ENCODE assay signal across 8 cellular contexts in the genomic region with DNA sequence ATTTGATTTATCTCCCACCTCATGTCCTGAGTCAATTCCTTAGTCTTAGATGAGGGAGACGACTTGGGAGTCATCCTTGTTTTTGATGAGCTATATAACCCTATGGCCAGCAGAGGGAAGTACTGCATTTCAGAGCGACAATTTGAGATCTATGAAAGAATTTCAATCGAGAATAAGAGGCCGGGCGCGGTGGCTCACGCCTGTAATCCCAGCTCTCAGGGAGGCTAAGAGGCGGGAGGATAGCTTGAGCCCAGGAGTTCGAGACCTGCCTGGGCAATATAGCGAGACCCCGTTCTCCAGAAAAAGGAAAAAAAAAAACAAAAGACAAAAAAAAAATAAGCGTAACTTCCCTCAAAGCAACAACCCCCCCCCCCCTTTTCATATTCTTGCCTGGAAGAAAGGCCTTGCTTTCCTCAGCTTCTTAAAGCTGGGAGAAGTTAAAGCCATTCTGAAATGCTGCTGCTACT. TPM values are rescaled to one million over a fixed set of nuclear protein-coding genes. Genes with fewer than 3 reads are reported as not detected.
DNase-seq lines count a peak whose midpoint lies in the region; ATAC-seq and TF ChIP-seq lines count a peak whose summit lies in the region.
"Not testable (repeated sequence)": the region's sequence is repeated elsewhere in the genome, so short reads cannot be mapped to it uniquely, and the experiment has no call there.

No MANE protein-coding gene starts in this region.

- not testable (repeated sequence) for H3K4me1 ChIP-seq in CD8-positive, alpha-beta T cell (ENCODE audit: insufficient read depth, low read length); right lobe of liver

- H3K27ac Mint-ChIP-seq in CD8-positive, alpha-beta T cell: not testable (repeated sequence)

- not testable (repeated sequence) for H3K27me3 ChIP-seq in CD8-positive, alpha-beta T cell (ENCODE audit: insufficient read depth, low read length); right lobe of liver

- intact Hi-C loops in CD8-positive, alpha-beta T cell (cut with DNase I, micrococcal nuclease): loop anchor here (1.0 to 2.0 kb wide), 3 partner anchors 53 to 433 kb away; no protein-coding TSS in a partner anchor
- intact Hi-C loops in right lobe of liver (cut with DNase I): not testable (repeated sequence)

- DNase-seq in CD8-positive, alpha-beta T cell: peak in 2 of 7 experiments; percentile 23 to 49
- DNase-seq in NCI-H1417 (lab: John Stamatoyannopoulos, UW): peak; percentile 81 to 92 (median 91)
- peak; percentile 93 for DNase-seq in OCI-M1 (lab: John Stamatoyannopoulos, UW)
- peak; percentile 26 to 32 for DNase-seq in activated T-cell treated with anti-CD3 and anti-CD28 coated beads, Interleukin-2, amount 50 U/mL, for 48 hours
- peak; percentile 69 for DNase-seq in fibroblast of gingiva (ENCODE audit: low read depth)
- peak in 1 of 3 donors; percentile 42 for DNase-seq in right lobe of liver
- DNase-seq in stimulated activated CD4-positive, alpha-beta T cell treated with anti-CD3 and anti-CD28 coated beads, Interleukin-1b, Interleukin-23, amount 100 ng/mL, for 48 hours: peak; percentile 17

- POLR2A ChIA-PET in CD8-positive, alpha-beta T cell (lab: Charles Lee): interaction anchor here (1.0 kb wide), 1 partner anchor 53 kb away, joined by 3 read pairs; no protein-coding TSS in a partner anchor

- not testable (repeated sequence) for H3K36me3 ChIP-seq in CD8-positive, alpha-beta T cell (ENCODE audit: insufficient read depth, low read length); right lobe of liver

- not testable (repeated sequence) for H3K9me3 ChIP-seq in CD8-positive, alpha-beta T cell (ENCODE audit: low read length); right lobe of liver

- not testable (repeated sequence) for H3K27me3 Mint-ChIP-seq in CD8-positive, alpha-beta T cell (ENCODE audit: low read depth)

- H3K36me3 Mint-ChIP-seq in CD8-positive, alpha-beta T cell: not testable (repeated sequence)

- CTCF ChIA-PET in CD8-positive, alpha-beta T cell (lab: Charles Lee): interaction anchor here (0.6 to 10.7 kb wide), 15 partner anchors 8 to 770 kb away, joined by 3 to 125 read pairs (median 4); no protein-coding TSS in a partner anchor

- not testable (repeated sequence) for H3K4me3 ChIP-seq in CD8-positive, alpha-beta T cell (ENCODE audit: low read depth, low read length); right lobe of liver

- H3K9me3 Mint-ChIP-seq in CD8-positive, alpha-beta T cell: not testable (repeated sequence)

- not testable (repeated sequence) for H3K4me3 Mint-ChIP-seq in CD8-positive, alpha-beta T cell

- H3K27ac ChIP-seq in CD8-positive, alpha-beta T cell (ENCODE audit: low read depth, low read length); right lobe of liver: not testable (repeated sequence)

- H3K4me1 Mint-ChIP-seq in CD8-positive, alpha-beta T cell (ENCODE audit: low read depth): not testable (repeated sequence)

- peak; percentile 53 for TF ChIP-seq CTCF in CD8-positive, alpha-beta T cell (IDR thresholded peaks at IDR 0.05)
- peak; percentile 58 to 80 (median 63) for TF ChIP-seq CTCF in right lobe of liver (IDR thresholded peaks at IDR 0.05)

- peak; percentile 55 for ATAC-seq in CD8-positive, alpha-beta T cell
- ATAC-seq in GM21786 (IDR thresholded peaks at IDR 0.05; ENCODE audit: unreplicated experiment) (peak; percentile 42), right lobe of liver (peak; percentile 85 to 91 (median 88))

- not testable (repeated sequence) for TF ChIP-seq POLR2A in right lobe of liver (IDR thresholded peaks at IDR 0.05)

- WGBS in right lobe of liver (ENCODE audit: insufficient coverage, low coverage, low lambda C conversion rate, missing lambda C conversion rate): 13% methylated on average over 11 of the region's 12 CpGs

RNA-seq across cellular contexts. Expression of gene EPCAM, which starts 33.9 kb away (rescaled TPM):
- total RNA-seq in CD8-positive, alpha-beta T cell: not detected
- total RNA-seq in right lobe of liver: 1 to 10 TPM in 5 of 6 experiments, under 1 TPM in 1; 0.55 to 2.4 (median 1.6) TPM
